Comparison of ENCODE assay signal across 12 cellular contexts in the genomic region with DNA sequence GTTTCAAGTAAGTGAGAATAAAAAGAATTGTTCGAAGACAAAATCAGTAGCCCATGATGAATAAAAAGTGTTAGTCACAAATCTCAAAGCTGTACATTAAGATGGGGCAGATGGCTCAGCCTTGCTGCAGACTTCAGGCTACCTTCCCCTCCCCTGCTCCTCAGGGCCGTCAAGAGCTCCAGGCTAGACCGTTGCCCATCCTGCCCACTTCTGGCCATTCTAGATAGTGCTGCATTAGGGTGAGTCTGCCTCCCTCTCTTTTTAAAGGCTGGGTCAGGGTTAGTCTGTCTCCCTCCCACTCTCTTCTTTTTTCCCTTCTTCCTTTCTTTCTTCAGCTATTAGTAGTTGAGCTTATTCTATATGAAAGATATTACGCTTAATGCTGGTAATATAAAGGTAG.
DNase-seq lines count a peak whose midpoint lies in the region; ATAC-seq, FAIRE-seq and TF ChIP-seq lines count a peak whose summit lies in the region.
"Had no signal": no experiment of that assay in that cellular context is flagged by ENCODE, and none has a peak within 500 bp of the region (broad histone marks: within the 10 kb centered on the region; RNA-seq: fewer than 3 reads in every experiment).

No MANE protein-coding gene starts in this region.

- DNase-seq in AG09309 (ENCODE audit: low read depth) (no peak), RWPE2 (ENCODE audit: low spot score) (no peak), foreskin fibroblast (peak in 1 of 2 donors; percentile 10), small intestine (no peak), posterior cingulate gyrus (no peak)
- DNase-seq: NCI-H446 treated with DMSO at 0.1 percent for 48 hours, right cardiac atrium, upper lobe of left lung had no signal

- H3K36me3 ChIP-seq in RWPE2 (ENCODE audit: low read depth) (no peaks in the 10 kb centered on the region), small intestine (ENCODE audit: control insufficient read depth in 2 of 2, insufficient read depth in 2 of 2, low read length in 2 of 2) (peaks cover 0 to 3% of the 10 kb centered on the region in 2 donors)

- FAIRE-seq in small intestine (lab: Jason Lieb, UNC) = no peak
- FAIRE-seq: astrocyte had no signal

- 72 to 84% (median 78%) methylated on average over 4 of the region's 4 CpGs for WGBS in small intestine, 3 donors

- H3K27me3 ChIP-seq in RWPE2 (ENCODE audit: insufficient read depth, poor library complexity, severe bottlenecking) (no peaks in the 10 kb centered on the region), small intestine (ENCODE audit: control insufficient read depth in 2 of 2, insufficient read depth in 2 of 2, low read length in 2 of 2) (no peaks in the 10 kb centered on the region)
- H3K27me3 ChIP-seq: upper lobe of left lung had no signal

- TF ChIP-seq CTCF in AG09309 (IDR thresholded peaks at IDR 0.05; ENCODE audit: control insufficient read depth, insufficient read depth, low read depth, low read length, missing control alignments) = peak; percentile 51
- no peak for TF ChIP-seq CTCF in RWPE2 (IDR thresholded peaks at IDR 0.05; ENCODE audit: poor library complexity, severe bottlenecking)
- TF ChIP-seq CTCF in foreskin fibroblast (IDR thresholded peaks at IDR 0.05; ENCODE audit: low read depth, low read length) = peak; percentile 10

- intact Hi-C loops in posterior cingulate gyrus (cut with DNase I) = no loop called here

- H3K4me1 ChIP-seq in RWPE2 (ENCODE audit: insufficient read depth, poor library complexity, severe bottlenecking) = no peaks in the 10 kb centered on the region
- no peaks in the 10 kb centered on the region for H3K4me1 ChIP-seq in small intestine (ENCODE audit: control insufficient read depth in 2 of 2, insufficient read depth in 1 of 2, low read depth in 1 of 2, low read length in 1 of 2)

- no peaks in the 10 kb centered on the region for H3K9me3 ChIP-seq in RWPE2 (ENCODE audit: severe bottlenecking)
- no peaks in the 10 kb centered on the region for H3K9me3 ChIP-seq in small intestine (ENCODE audit: control insufficient read depth, low read depth)
- H3K9me3 ChIP-seq: upper lobe of left lung had no signal

- H3K4me3 ChIP-seq in AG09309 (ENCODE audit: control insufficient read depth, low read depth, low read length) (no peak overlapping the region), RWPE2 (ENCODE audit: severe bottlenecking) (no peak overlapping the region), foreskin fibroblast (ENCODE audit: low read depth in 1 of 2, low read length in 2 of 2) (no peak overlapping the region), small intestine (ENCODE audit: low read depth in 1 of 2, low read length in 2 of 2) (no peak overlapping the region)
- H3K4me3 ChIP-seq: upper lobe of left lung had no signal

- H3K27ac ChIP-seq in RWPE2 (ENCODE audit: poor library complexity, severe bottlenecking) (no peak overlapping the region), small intestine (ENCODE audit: low read depth in 1 of 2, low read length in 1 of 2) (no peak overlapping the region)
- H3K27ac ChIP-seq: upper lobe of left lung had no signal

- peak; percentile 47 for ATAC-seq in GM18511 (IDR thresholded peaks at IDR 0.05; ENCODE audit: unreplicated experiment)
- ATAC-seq in RWPE2 (ENCODE audit: low read depth) = 0 out of 3 replicates have a peak, but pooled peaks have one; percentile 27
- no peak for ATAC-seq in HG03460 (IDR thresholded peaks at IDR 0.05; ENCODE audit: unreplicated experiment)
- no peak for ATAC-seq in GM21447 (IDR thresholded peaks at IDR 0.05; ENCODE audit: unreplicated experiment)
- ATAC-seq: right cardiac atrium had no signal

Comparison
In these comparisons a context has a peak if more than half of its experiments do, and no peak if none do; other contexts are left out.
1. ATAC-seq: peak in GM18511 (single experiment) and RWPE2 (single experiment); none in HG03460 (single experiment) and GM21447 (single experiment).